1 cellular context compared by ENCODE assay signal in the genomic region with DNA sequence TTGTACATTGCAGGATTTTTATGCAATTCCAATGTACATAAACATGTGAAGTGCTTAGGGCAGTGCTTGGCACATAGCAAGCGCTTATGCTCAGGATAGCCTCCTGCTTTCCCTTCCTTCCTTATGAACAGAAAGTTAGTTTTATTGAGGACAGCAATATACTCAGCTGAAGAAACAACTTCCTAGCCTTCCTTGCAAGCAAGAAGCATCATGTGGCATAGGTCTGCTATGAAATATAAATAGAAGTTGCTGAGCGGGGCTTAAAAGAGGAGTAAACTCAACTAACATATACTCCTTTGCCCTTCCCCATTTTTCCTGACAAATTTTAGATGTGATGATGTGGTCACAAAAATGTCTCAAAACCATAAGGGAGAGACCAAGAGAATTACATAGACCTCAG.
TF ChIP-seq lines count a peak whose summit lies in the region.

No MANE protein-coding gene starts in this region.

TF ChIP-seq in WTC11, 78 proteins besides CTCF, POLR2A, EP300 and RAD21 (continued from another document):
- no peak for TF ChIP-seq ATF3 (CRISPR knock-in tag; conservative IDR thresholded peaks at IDR 0.05)
- TF ChIP-seq, protein P1, sequence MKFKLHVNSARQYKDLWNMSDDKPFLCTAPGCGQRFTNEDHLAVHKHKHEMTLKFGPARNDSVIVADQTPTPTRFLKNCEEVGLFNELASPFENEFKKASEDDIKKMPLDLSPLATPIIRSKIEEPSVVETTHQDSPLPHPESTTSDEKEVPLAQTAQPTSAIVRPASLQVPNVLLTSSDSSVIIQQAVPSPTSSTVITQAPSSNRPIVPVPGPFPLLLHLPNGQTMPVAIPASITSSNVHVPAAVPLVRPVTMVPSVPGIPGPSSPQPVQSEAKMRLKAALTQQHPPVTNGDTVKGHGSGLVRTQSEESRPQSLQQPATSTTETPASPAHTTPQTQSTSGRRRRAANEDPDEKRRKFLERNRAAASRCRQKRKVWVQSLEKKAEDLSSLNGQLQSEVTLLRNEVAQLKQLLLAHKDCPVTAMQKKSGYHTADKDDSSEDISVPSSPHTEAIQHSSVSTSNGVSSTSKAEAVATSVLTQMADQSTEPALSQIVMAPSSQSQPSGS (CRISPR knock-in tag; IDR thresholded peaks at IDR 0.05; ENCODE audit: borderline replicate concordance, low read depth): no peak
- TF ChIP-seq ETV6 (CRISPR knock-in tag; IDR thresholded peaks at IDR 0.05): no peak
- TF ChIP-seq CDX4 (CRISPR knock-in tag; IDR thresholded peaks at IDR 0.05; ENCODE audit: borderline replicate concordance): no peak
